In the genomic region with DNA sequence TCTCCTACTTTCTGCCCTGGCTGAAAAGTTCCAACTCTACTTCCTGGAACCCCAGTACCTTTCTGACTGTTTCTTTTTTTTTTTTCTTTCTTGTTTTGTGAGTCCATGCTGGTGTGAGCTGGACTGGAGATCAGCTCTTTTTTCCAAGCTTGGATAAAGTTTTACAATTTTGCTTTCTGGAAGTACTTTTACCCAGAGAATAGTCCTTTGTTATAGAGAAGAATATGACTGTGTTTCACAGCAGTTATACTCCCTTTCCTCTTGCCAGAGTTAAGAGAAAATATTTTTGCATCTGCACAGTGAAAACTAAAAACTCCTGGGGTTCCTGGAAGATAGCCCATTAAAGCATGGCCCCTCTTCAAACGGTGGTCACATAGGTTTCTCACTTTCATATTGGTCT, we compare ENCODE assay signal across 1 cellular context.
TF ChIP-seq lines count a peak whose summit lies in the region.

No MANE protein-coding gene starts in this region.

TF ChIP-seq in HEK293T, 16 proteins besides CTCF, POLR2A, EP300 and RAD21:
- no peak for TF ChIP-seq ARNT (IDR thresholded peaks at IDR 0.05)
